34 cellular contexts compared by ENCODE assay signal in the genomic region with DNA sequence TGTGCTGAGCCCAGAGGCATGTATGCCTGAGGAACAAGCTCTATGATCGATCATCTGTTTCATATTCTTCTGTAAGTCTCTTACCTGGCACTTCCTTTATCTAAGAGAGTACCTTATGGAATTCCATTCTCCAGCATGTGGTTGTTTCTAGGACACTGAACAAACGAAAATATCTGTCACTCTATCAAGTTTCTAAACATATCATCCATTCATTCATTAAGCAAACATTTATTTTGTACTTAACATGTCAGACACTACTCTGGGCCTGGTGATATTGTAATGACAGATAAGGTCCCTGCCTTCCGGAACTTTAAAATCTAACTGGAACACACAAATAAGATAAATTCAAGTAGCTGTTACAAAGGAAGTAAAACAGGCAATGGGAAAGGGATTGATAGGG.
"Had no signal": no experiment of that assay in that cellular context is flagged by ENCODE, and none has a peak within 500 bp of the region (broad histone marks: within the 10 kb centered on the region; RNA-seq: fewer than 3 reads in every experiment).

No MANE protein-coding gene starts in this region.

- H3K9me3 Mint-ChIP-seq: activated B cell treated with CpG ODN at 0.5 μM for 24 hours; activated naive CD4-positive, alpha-beta T cell treated with anti-CD3 and anti-CD28 coated beads for 36 hours; activated naive CD4-positive, alpha-beta T cell treated with anti-CD3 and anti-CD28 coated beads, Interleukin-2, amount 50 U/mL, for 24 hours; activated naive CD8-positive, alpha-beta T cell treated with anti-CD3 and anti-CD28 coated beads, Interleukin-2, amount 50 U/mL, for 24 hours; T-helper 2 cell treated with Interferon-gamma antibody and Interleukin-4, amounts not matched to agents 5 μg/mL and 100 μg/mL, for 36 hours had no signal

- H3K4me2 ChIP-seq: hepatocyte had no signal

- DNase-seq: activated B cell treated with CpG ODN at 0.5 μM for 24 hours; activated CD4-positive, alpha-beta T cell treated with anti-CD3 and anti-CD28 coated beads for 48 hours; activated CD4-positive, alpha-beta T cell treated with anti-CD3 and anti-CD28 coated beads, Interleukin-2, amount 50 U/mL, for 1 hour; activated CD4-positive, alpha-beta T cell treated with anti-CD3 and anti-CD28 coated beads, Interleukin-2, amount 50 U/mL, for 48 hours; activated CD8-positive, alpha-beta memory T cell treated with anti-CD3 and anti-CD28 coated beads for 24 hours; activated CD8-positive, alpha-beta T cell treated with anti-CD3 and anti-CD28 coated beads for 36 hours; activated effector memory CD4-positive, alpha-beta T cell treated with Interleukin-2 at 50 U/mL for 16 hours; activated naive CD4-positive, alpha-beta T cell treated with anti-CD3 and anti-CD28 coated beads for 36 hours; activated naive CD8-positive, alpha-beta T cell treated with anti-CD3 and anti-CD28 coated beads for 36 hours; activated naive CD8-positive, alpha-beta T cell treated with anti-CD3 and anti-CD28 coated beads, Interleukin-2, amount 50 U/mL, for 24 hours; activated T-cell treated with anti-CD3 and anti-CD28 coated beads, Interleukin-2, amount 50 U/mL, for 4 hours; adrenal gland; amygdala; aorta; body of pancreas; central memory CD4-positive, alpha-beta T cell; cerebellar nuclear complex; colonic mucosa; effector CD8-positive, alpha-beta T cell; esophagus squamous epithelium; foreskin melanocyte; heart right ventricle; T-helper 17 cell; T1000; WERI-Rb-1 had no signal

- H3K27me3 Mint-ChIP-seq: activated B cell treated with CpG ODN at 0.5 μM for 24 hours; activated CD8-positive, alpha-beta T cell treated with anti-CD3 and anti-CD28 coated beads for 36 hours; activated naive CD4-positive, alpha-beta T cell treated with anti-CD3 and anti-CD28 coated beads, Interleukin-2, amount 50 U/mL, for 24 hours; activated naive CD8-positive, alpha-beta T cell treated with anti-CD3 and anti-CD28 coated beads for 36 hours; activated naive CD8-positive, alpha-beta T cell treated with anti-CD3 and anti-CD28 coated beads, Interleukin-2, amount 50 U/mL, for 24 hours; activated T-helper 17 cell treated with anti-CD3 and anti-CD28 coated beads, Interleukin-2, amount 50 U/mL, for 72 hours; T-helper 17 cell had no signal

- ATAC-seq: activated CD4-positive, CD25-positive, alpha-beta regulatory T cell treated with anti-CD3 and anti-CD28 coated beads, Interleukin-2, amount 50 U/mL, for 24 hours; activated CD8-positive, alpha-beta T cell treated with anti-CD3 and anti-CD28 coated beads for 36 hours; activated naive CD8-positive, alpha-beta T cell treated with anti-CD3 and anti-CD28 coated beads, Interleukin-2, amount 50 U/mL, for 24 hours; activated T-cell treated with anti-CD3 and anti-CD28 coated beads, Interleukin-2, amount 50 U/mL, for 4 hours; activated T-helper 17 cell treated with anti-CD3 and anti-CD28 coated beads, Interleukin-2, amount 50 U/mL, for 72 hours; body of pancreas; gastroesophageal sphincter; heart right ventricle; T-helper 17 cell had no signal

- H3K27me3 ChIP-seq: adrenal gland, body of pancreas, colonic mucosa, esophagus squamous epithelium, gastroesophageal sphincter, heart right ventricle, hepatocyte had no signal

- H3K4me1 Mint-ChIP-seq: activated B cell treated with CpG ODN at 0.5 μM for 24 hours; activated naive CD4-positive, alpha-beta T cell treated with anti-CD3 and anti-CD28 coated beads, Interleukin-2, amount 50 U/mL, for 24 hours; activated naive CD8-positive, alpha-beta T cell treated with anti-CD3 and anti-CD28 coated beads for 36 hours; activated naive CD8-positive, alpha-beta T cell treated with anti-CD3 and anti-CD28 coated beads, Interleukin-2, amount 50 U/mL, for 24 hours; activated T-helper 17 cell treated with anti-CD3 and anti-CD28 coated beads, Interleukin-2, amount 50 U/mL, for 72 hours; T-helper 17 cell had no signal

- H3K4me1 ChIP-seq: adrenal gland, body of pancreas, colonic mucosa, esophagus squamous epithelium, gastroesophageal sphincter, heart right ventricle had no signal

- H3K79me2 ChIP-seq: hepatocyte had no signal

- H3K9me3 ChIP-seq: adrenal gland, body of pancreas, colonic mucosa, esophagus squamous epithelium, gastroesophageal sphincter, heart right ventricle had no signal

- H3K4me3 Mint-ChIP-seq: activated B cell treated with CpG ODN at 0.5 μM for 24 hours; activated CD8-positive, alpha-beta T cell treated with anti-CD3 and anti-CD28 coated beads for 36 hours; activated naive CD4-positive, alpha-beta T cell treated with anti-CD3 and anti-CD28 coated beads for 36 hours; activated naive CD4-positive, alpha-beta T cell treated with anti-CD3 and anti-CD28 coated beads, Interleukin-2, amount 50 U/mL, for 24 hours; activated naive CD8-positive, alpha-beta T cell treated with anti-CD3 and anti-CD28 coated beads for 36 hours; activated naive CD8-positive, alpha-beta T cell treated with anti-CD3 and anti-CD28 coated beads, Interleukin-2, amount 50 U/mL, for 24 hours; activated T-cell treated with anti-CD3 and anti-CD28 coated beads, Interleukin-2, amount 50 U/mL, for 4 hours; activated T-helper 17 cell treated with anti-CD3 and anti-CD28 coated beads, Interleukin-2, amount 50 U/mL, for 72 hours; T-helper 17 cell; T-helper 2 cell treated with Interferon-gamma antibody and Interleukin-4, amounts not matched to agents 5 μg/mL and 100 μg/mL, for 36 hours had no signal

- H3K4me3 ChIP-seq: adrenal gland, body of pancreas, colonic mucosa, esophagus squamous epithelium, gastroesophageal sphincter, heart right ventricle, hepatocyte had no signal

- H3K36me3 Mint-ChIP-seq: activated naive CD4-positive, alpha-beta T cell treated with anti-CD3 and anti-CD28 coated beads, Interleukin-2, amount 50 U/mL, for 24 hours; activated naive CD8-positive, alpha-beta T cell treated with anti-CD3 and anti-CD28 coated beads for 36 hours had no signal

- H3K27ac ChIP-seq: adrenal gland, body of pancreas, colonic mucosa, epithelial cell of prostate, esophagus squamous epithelium, gastroesophageal sphincter, heart right ventricle, hepatocyte, WERI-Rb-1 had no signal

- H3K36me3 ChIP-seq: adrenal gland, colonic mucosa, esophagus squamous epithelium, gastroesophageal sphincter, heart right ventricle, WERI-Rb-1 had no signal

- H3K27ac Mint-ChIP-seq: activated B cell treated with CpG ODN at 0.5 μM for 24 hours; activated CD8-positive, alpha-beta T cell treated with anti-CD3 and anti-CD28 coated beads for 36 hours; activated naive CD4-positive, alpha-beta T cell treated with anti-CD3 and anti-CD28 coated beads for 36 hours; activated naive CD4-positive, alpha-beta T cell treated with anti-CD3 and anti-CD28 coated beads, Interleukin-2, amount 50 U/mL, for 24 hours; activated naive CD8-positive, alpha-beta T cell treated with anti-CD3 and anti-CD28 coated beads for 36 hours; activated naive CD8-positive, alpha-beta T cell treated with anti-CD3 and anti-CD28 coated beads, Interleukin-2, amount 50 U/mL, for 24 hours; activated T-helper 17 cell treated with anti-CD3 and anti-CD28 coated beads, Interleukin-2, amount 50 U/mL, for 72 hours; T-helper 17 cell; T-helper 2 cell treated with Interferon-gamma antibody and Interleukin-4, amounts not matched to agents 5 μg/mL and 100 μg/mL, for 36 hours had no signal

- FAIRE-seq: endometrium, endothelial cell of umbilical vein had no signal

- H2AFZ ChIP-seq: hepatocyte had no signal
